In the genomic region with DNA sequence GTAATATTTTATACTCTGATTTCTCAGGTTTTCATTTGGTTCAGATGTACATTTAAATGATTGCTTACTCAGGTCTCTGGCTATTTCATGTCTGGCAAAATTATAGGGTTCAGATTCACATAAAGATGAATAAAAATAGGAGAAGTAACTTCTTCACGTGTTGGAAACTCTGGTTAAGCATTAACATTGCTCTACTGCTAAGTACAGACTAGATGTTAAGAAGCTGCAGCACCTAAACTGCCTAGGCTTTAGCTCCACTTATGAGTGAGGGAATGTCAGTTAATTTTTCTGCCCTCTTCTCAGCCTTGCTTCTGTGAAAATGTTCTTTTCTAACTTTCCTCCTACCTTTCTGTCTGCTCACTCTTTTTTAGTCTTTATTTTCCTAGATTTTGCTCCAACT, we compare ENCODE assay signal across 19 cellular contexts.
DNase-seq lines count a peak whose midpoint lies in the region; ATAC-seq, FAIRE-seq and TF ChIP-seq lines count a peak whose summit lies in the region.
"Had no signal": no experiment of that assay in that cellular context is flagged by ENCODE, and none has a peak within 500 bp of the region (broad histone marks: within the 10 kb centered on the region; RNA-seq: fewer than 3 reads in every experiment).

No MANE protein-coding gene starts in this region.

- H3K9me3 Mint-ChIP-seq in endodermal cell: peaks cover 2% of the 10 kb centered on the region
- H3K9me3 Mint-ChIP-seq in CD4-positive, alpha-beta memory T cell: no peaks in the 10 kb centered on the region
- H3K9me3 Mint-ChIP-seq in CD8-positive, alpha-beta memory T cell: no peaks in the 10 kb centered on the region
- H3K9me3 Mint-ChIP-seq: CD4-positive, alpha-beta T cell; GM23338 had no signal

- WGBS in GM12878 (ENCODE audit: insufficient coverage, insufficient replicate concordance, low lambda C conversion rate, missing lambda C conversion rate): 0% methylated on average over 1 of the region's 1 CpG
- WGBS in endodermal cell (ENCODE audit: insufficient coverage in 1 of 2, insufficient read length in 1 of 2), 2 experiments: 78% methylated on average over 1 of the region's 1 CpG; no CpG with 5 or more reads in 1 of the 2 experiments

- TF ChIP-seq EP300 in GM12878 (IDR thresholded peaks at IDR 0.05; ENCODE audit: borderline replicate concordance in 1 of 2, control insufficient read depth in 1 of 2, low read depth in 2 of 2, low read length in 2 of 2): no peak

- CTCF ChIA-PET in GM12878 (lab: Yijun Ruan, JAX): interaction anchor here (0.7 to 1.1 kb wide), 2 partner anchors 10 to 269 kb away, joined by 3 to 4 read pairs; no protein-coding TSS in a partner anchor
- CTCF ChIA-PET in CD4-positive, alpha-beta memory T cell (lab: Charles Lee; ENCODE audit: partially characterized antibody): no interaction called here
- CTCF ChIA-PET in CD8-positive, alpha-beta memory T cell (lab: Charles Lee): no interaction called here

- no peak overlapping the region for H2AFZ ChIP-seq in GM12878 (ENCODE audit: control insufficient read depth, low read depth, low read length)
- H2AFZ ChIP-seq: GM23338 had no signal

- H3K36me3 ChIP-seq in GM12878 (ENCODE audit: control insufficient read depth in 2 of 2, insufficient read depth in 2 of 2, low read length in 1 of 2): no peaks in the 10 kb centered on the region
- no peaks in the 10 kb centered on the region for H3K36me3 ChIP-seq in endodermal cell (ENCODE audit: control insufficient read depth, insufficient read depth, low read length)
- H3K36me3 ChIP-seq in CD4-positive, alpha-beta memory T cell (ENCODE audit: insufficient read depth, low read length): no peaks in the 10 kb centered on the region
- H3K36me3 ChIP-seq in CD8-positive, alpha-beta memory T cell (ENCODE audit: insufficient read depth, low read length): no peaks in the 10 kb centered on the region

- POLR2A ChIA-PET in GM12878 (lab: Charles Lee): interaction anchor here (0.7 kb wide), 1 partner anchor 56 kb away, joined by 3 read pairs; no protein-coding TSS in a partner anchor
- POLR2A ChIA-PET in CD4-positive, alpha-beta memory T cell (lab: Charles Lee; ENCODE audit: partially characterized antibody): no interaction called here
- POLR2A ChIA-PET in CD8-positive, alpha-beta memory T cell (lab: Charles Lee): no interaction called here

- BruUV-seq in GM12878 (replicated peaks; lab: Mats Ljungman, UMichigan): no TSS peak

- in situ Hi-C loops in GM12878 (cut with MboI): no loop called here

- FAIRE-seq in GM12878 (lab: Jason Lieb, UNC): no peak
- FAIRE-seq: A549, H54 had no signal

- TF ChIP-seq CTCF in GM12878 (IDR thresholded peaks at IDR 0.05 in 2 of 3, conservative IDR thresholded peaks at IDR 0.05 in 1 of 3; ENCODE audit: control insufficient read depth in 2 of 3, extremely low read depth in 1 of 3, insufficient read depth in 1 of 3, low read depth in 3 of 3, low read length in 3 of 3) (no peak), omental fat pad (IDR thresholded peaks at IDR 0.05) (no peak), endodermal cell (conservative IDR thresholded peaks at IDR 0.05) (no peak)

- no peaks in the 10 kb centered on the region for H3K36me3 Mint-ChIP-seq in endodermal cell (ENCODE audit: low read depth)
- H3K36me3 Mint-ChIP-seq in CD4-positive, alpha-beta memory T cell: no peaks in the 10 kb centered on the region
- no peaks in the 10 kb centered on the region for H3K36me3 Mint-ChIP-seq in CD8-positive, alpha-beta memory T cell

- no peaks in the 10 kb centered on the region for H4K20me1 ChIP-seq in GM12878 (ENCODE audit: control insufficient read depth, insufficient read depth)

- H3K9me3 ChIP-seq in GM12878 (replicated peaks; ENCODE audit: control insufficient read depth, insufficient read depth, low read length) (no peaks in the 10 kb centered on the region), endodermal cell (ENCODE audit: control insufficient read depth, low read length) (no peaks in the 10 kb centered on the region)
- H3K9me3 ChIP-seq in CD4-positive, alpha-beta memory T cell (ENCODE audit: control insufficient read depth in 1 of 2, low read length in 2 of 2): no peaks in the 10 kb centered on the region
- H3K9me3 ChIP-seq in CD8-positive, alpha-beta memory T cell (ENCODE audit: low read length): no peaks in the 10 kb centered on the region
- H3K9me3 ChIP-seq: A549 had no signal

- intact Hi-C loops in GM12878 (cut with micrococcal nuclease; ENCODE audit: unreplicated experiment): no loop called here
- intact Hi-C loops in CD4-positive, alpha-beta memory T cell (cut with micrococcal nuclease): no loop called here

- H3K4me3 ChIP-seq in GM12878: no peak overlapping the region
- no peak overlapping the region for H3K4me3 ChIP-seq in endodermal cell (ENCODE audit: low read length)
- no peak overlapping the region for H3K4me3 ChIP-seq in CD4-positive, alpha-beta memory T cell (ENCODE audit: low read length in 2 of 2)
- H3K4me3 ChIP-seq in CD8-positive, alpha-beta memory T cell (ENCODE audit: low read length): no peak overlapping the region
- H3K4me3 ChIP-seq: A549, GM23338 had no signal

- no peaks in the 10 kb centered on the region for H3K27me3 ChIP-seq in GM12878 (replicated peaks in 1 of 2; ENCODE audit: control insufficient read depth in 2 of 2, insufficient read depth in 2 of 2, low read length in 1 of 2)
- H3K27me3 ChIP-seq in endodermal cell (ENCODE audit: control insufficient read depth, insufficient read depth, low read length, poor library complexity, severe bottlenecking): no peaks in the 10 kb centered on the region
- H3K27me3 ChIP-seq in CD4-positive, alpha-beta memory T cell (ENCODE audit: insufficient read depth, low read length): no peaks in the 10 kb centered on the region
- no peaks in the 10 kb centered on the region for H3K27me3 ChIP-seq in CD8-positive, alpha-beta memory T cell (ENCODE audit: insufficient read depth, low read length, poor library complexity, severe bottlenecking)

- no peaks in the 10 kb centered on the region for H3K27me3 Mint-ChIP-seq in endodermal cell (ENCODE audit: insufficient read depth)
- H3K27me3 Mint-ChIP-seq in CD4-positive, alpha-beta memory T cell: peaks cover 2 to 3% of the 10 kb centered on the region in 2 donors
- H3K27me3 Mint-ChIP-seq in CD8-positive, alpha-beta memory T cell: peaks cover 1 to 23% of the 10 kb centered on the region in 2 donors

- TF ChIP-seq POLR2A in GM12878 (IDR thresholded peaks at IDR 0.05; ENCODE audit: low read depth, low read length): no peak

- H3K4me2 ChIP-seq in GM12878 (ENCODE audit: control insufficient read depth, insufficient read depth): no peak overlapping the region
- H3K4me2 ChIP-seq: A549, GM23338 had no signal

- no peaks in the 10 kb centered on the region for H3K79me2 ChIP-seq in GM12878 (ENCODE audit: control insufficient read depth, insufficient read depth, low read length)

- H3K27ac Mint-ChIP-seq in endodermal cell: no peak overlapping the region
- H3K27ac Mint-ChIP-seq in CD4-positive, alpha-beta memory T cell: no peak overlapping the region
- no peak overlapping the region for H3K27ac Mint-ChIP-seq in CD8-positive, alpha-beta memory T cell
- H3K27ac Mint-ChIP-seq: CD4-positive, alpha-beta T cell; GM23338 had no signal

- H3K4me3 Mint-ChIP-seq in endodermal cell: no peak overlapping the region
- H3K4me3 Mint-ChIP-seq in CD4-positive, alpha-beta memory T cell: no peak overlapping the region
- H3K4me3 Mint-ChIP-seq in CD8-positive, alpha-beta memory T cell: no peak overlapping the region
- H3K4me3 Mint-ChIP-seq: CD4-positive, alpha-beta T cell; GM23338 had no signal

- no peaks in the 10 kb centered on the region for H3K4me1 ChIP-seq in GM12878 (ENCODE audit: control insufficient read depth, insufficient read depth, low read length)
- no peaks in the 10 kb centered on the region for H3K4me1 ChIP-seq in endodermal cell (ENCODE audit: control insufficient read depth, insufficient read depth, low read length)
- no peaks in the 10 kb centered on the region for H3K4me1 ChIP-seq in CD4-positive, alpha-beta memory T cell (ENCODE audit: insufficient read depth, low read length)
- no peaks in the 10 kb centered on the region for H3K4me1 ChIP-seq in CD8-positive, alpha-beta memory T cell (ENCODE audit: insufficient read depth, low read length)
- H3K4me1 ChIP-seq: A549 had no signal

- TF ChIP-seq RAD21 in GM12878 (IDR thresholded peaks at IDR 0.05; ENCODE audit: insufficient read depth, low read depth, low read length): no peak

- DNase-seq in GM12878 (ENCODE audit: low read depth, low spot score) (no peak), omental fat pad (ENCODE audit: low spot score) (no peak), endodermal cell (no peak)
- DNase-seq in CD4-positive, alpha-beta memory T cell: no peak
- DNase-seq in CD8-positive, alpha-beta memory T cell: no peak
- DNase-seq: AML-193; Calu3; CD4-positive, alpha-beta T cell; DMS79 treated with DMSO at 0.1 percent for 48 hours; GF-D8; HCEC 1CT; Kasumi-1; KG1 had no signal

- RAD21 ChIA-PET in GM12878 (lab: Charles Lee; ENCODE audit: unreplicated experiment): interaction anchor here (1.2 kb wide), 1 partner anchor 10 kb away, joined by 3 read pairs; no protein-coding TSS in a partner anchor

- ATAC-seq in GM18909 (IDR thresholded peaks at IDR 0.05; ENCODE audit: poor library complexity, unreplicated experiment) (peak; percentile 77), HG03159 (IDR thresholded peaks at IDR 0.05; ENCODE audit: unreplicated experiment) (peak; percentile 49), GM12878 (peak; percentile 61), omental fat pad (ENCODE audit: low FRiP score) (no peak)
- ATAC-seq: A549, GM23338 had no signal

- no peak overlapping the region for H3K27ac ChIP-seq in GM12878 (ENCODE audit: control insufficient read depth, insufficient read depth)
- H3K27ac ChIP-seq in endodermal cell (ENCODE audit: low read depth, low read length): no peak overlapping the region
- no peak overlapping the region for H3K27ac ChIP-seq in CD4-positive, alpha-beta memory T cell (ENCODE audit: low read depth, low read length)
- H3K27ac ChIP-seq in CD8-positive, alpha-beta memory T cell (ENCODE audit: low read depth, low read length): no peak overlapping the region
- H3K27ac ChIP-seq: A549, C4-2B had no signal

- SMC1A ChIA-PET in GM12878 (lab: Charles Lee; ENCODE audit: uncharacterized antibody, unreplicated experiment): interaction anchor here (0.6 to 1.1 kb wide), 4 partner anchors 30 to 362 kb away, joined by 3 read pairs; no protein-coding TSS in a partner anchor

- H3K9ac ChIP-seq in GM12878 (ENCODE audit: control insufficient read depth, insufficient read depth, low read length) (no peak overlapping the region), endodermal cell (ENCODE audit: extremely low read depth, low read length, poor library complexity, severe bottlenecking) (no peak overlapping the region)

- H3K4me1 Mint-ChIP-seq in endodermal cell: no peaks in the 10 kb centered on the region
- H3K4me1 Mint-ChIP-seq in CD4-positive, alpha-beta memory T cell: no peaks in the 10 kb centered on the region
- no peaks in the 10 kb centered on the region for H3K4me1 Mint-ChIP-seq in CD8-positive, alpha-beta memory T cell
- H3K4me1 Mint-ChIP-seq: GM23338 had no signal
